Comparison of ENCODE assay signal across 1 cellular context in genomic region chr9:120177121-120177520, GRCh38.
TF ChIP-seq lines count a peak whose summit lies in the region.

No MANE protein-coding gene starts in this region.

TF ChIP-seq in H1, 55 proteins besides CTCF, POLR2A, EP300 and RAD21 (continued from another document):
- TF ChIP-seq USF2 (IDR thresholded peaks at IDR 0.05; ENCODE audit: low read length) (no peak), FOSL1 (IDR thresholded peaks at IDR 0.05; ENCODE audit: insufficient read depth, low read depth, low read length) (no peak)
TF ChIP-seq in H1: peak in this region for 0.
